Comparison of ENCODE assay signal across 28 cellular contexts in the genomic region with DNA sequence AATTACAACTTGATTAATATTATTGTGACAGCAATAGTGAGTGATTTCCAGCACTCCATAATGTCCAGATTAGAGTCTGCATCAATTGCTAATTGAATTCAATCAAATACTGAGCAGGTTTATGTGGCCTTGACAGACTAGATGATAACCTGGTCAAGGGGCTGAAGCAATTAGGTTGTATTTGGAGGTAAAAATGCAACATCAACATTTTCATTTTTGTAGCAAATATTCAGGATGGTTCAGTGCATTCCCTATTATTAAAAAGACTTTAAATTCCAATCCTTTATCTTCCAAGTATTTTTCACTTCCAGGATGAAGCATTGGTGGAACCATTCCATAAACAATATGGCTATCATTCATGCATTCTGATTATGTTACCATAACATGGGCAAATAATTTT.
"Had no signal": no experiment of that assay in that cellular context is flagged by ENCODE, and none has a peak within 500 bp of the region (broad histone marks: within the 10 kb centered on the region; RNA-seq: fewer than 3 reads in every experiment).

No MANE protein-coding gene starts in this region.

- H3K4me3 ChIP-seq: colonic mucosa, coronary artery, dorsolateral prefrontal cortex, esophagus muscularis mucosa, esophagus squamous epithelium, gastrocnemius medialis, gastroesophageal sphincter, heart left ventricle, heart right ventricle had no signal

- FAIRE-seq: colon, endometrium, endothelial cell of umbilical vein, frontal cortex had no signal

- ATAC-seq: effector memory CD8-positive, alpha-beta T cell; esophagus mucosa; foreskin keratinocyte; gastrocnemius medialis; gastroesophageal sphincter; heart left ventricle; heart right ventricle had no signal

- H3K36me3 ChIP-seq: colonic mucosa, esophagus muscularis mucosa, esophagus squamous epithelium, gastrocnemius medialis, gastroesophageal sphincter, heart left ventricle, heart right ventricle had no signal

- H3K4me1 ChIP-seq: colonic mucosa, esophagus muscularis mucosa, esophagus squamous epithelium, foreskin keratinocyte, gastrocnemius medialis, gastroesophageal sphincter, heart left ventricle, heart right ventricle had no signal

- H3K27me3 ChIP-seq: colonic mucosa, dorsolateral prefrontal cortex, esophagus muscularis mucosa, esophagus squamous epithelium, foreskin keratinocyte, gastrocnemius medialis, gastroesophageal sphincter, heart left ventricle, heart right ventricle had no signal

- DNase-seq: colonic mucosa; cortex of kidney; dermis blood vessel endothelial cell; dorsolateral prefrontal cortex; effector CD4-positive, alpha-beta T cell; effector CD8-positive, alpha-beta T cell; effector memory CD4-positive, alpha-beta T cell; effector memory CD8-positive, alpha-beta T cell; endodermal cell; erythroblast; esophagus squamous epithelium; foreskin fibroblast; foreskin keratinocyte; foreskin melanocyte; gastrocnemius medialis; glutamatergic neuron; head of caudate nucleus; heart left ventricle; heart right ventricle had no signal

- H3K9me3 ChIP-seq: colonic mucosa, esophagus muscularis mucosa, esophagus squamous epithelium, gastrocnemius medialis, gastroesophageal sphincter, heart left ventricle had no signal

- H3K27ac ChIP-seq: colonic mucosa, coronary artery, dorsolateral prefrontal cortex, epithelial cell of prostate, esophagus muscularis mucosa, esophagus squamous epithelium, foreskin keratinocyte, gastrocnemius medialis, gastroesophageal sphincter, heart left ventricle, heart right ventricle had no signal
